In genomic region chr16:51243836-51244483, GRCh38 we compare ENCODE assay signal across 19 cellular contexts.
DNase-seq lines count a peak whose midpoint lies in the region; ATAC-seq and TF ChIP-seq lines count a peak whose summit lies in the region.
"Had no signal": no experiment of that assay in that cellular context is flagged by ENCODE, and none has a peak within 500 bp of the region (broad histone marks: within the 10 kb centered on the region; RNA-seq: fewer than 3 reads in every experiment).

No MANE protein-coding gene starts in this region.

- TF ChIP-seq CTCF in body of pancreas (IDR thresholded peaks at IDR 0.05), result no peak
- TF ChIP-seq CTCF in uterus (IDR thresholded peaks at IDR 0.05), result no peak
- no peak for TF ChIP-seq CTCF in GM20000 (IDR thresholded peaks at IDR 0.05; ENCODE audit: extremely low read depth, missing control alignments)
- no peak for TF ChIP-seq CTCF in PC-9 (conservative IDR thresholded peaks at IDR 0.05)

- no peaks in the 10 kb centered on the region for H3F3A ChIP-seq in PC-9 (ENCODE audit: insufficient read depth, low read depth)

- H3K4me3 ChIP-seq in body of pancreas, result no peak overlapping the region
- no peak overlapping the region for H3K4me3 ChIP-seq in uterus
- H3K4me3 ChIP-seq in PC-9, result no peak overlapping the region

- no peaks in the 10 kb centered on the region for H4K20me1 ChIP-seq in PC-9 (ENCODE audit: insufficient read depth)

- no peaks in the 10 kb centered on the region for H3K79me2 ChIP-seq in PC-9 (ENCODE audit: low read depth)

- H3K4me1 ChIP-seq in body of pancreas (peaks cover 14% of the 10 kb centered on the region), uterus (peaks cover 0 to 5% of the 10 kb centered on the region in 2 donors), PC-9 (replicated peaks; ENCODE audit: insufficient read depth) (no peaks in the 10 kb centered on the region)

- peak; percentile 87 for ATAC-seq in body of pancreas
- ATAC-seq in left colon, result peak; percentile 93
- ATAC-seq: CD8-positive, alpha-beta T cell; effector memory CD8-positive, alpha-beta T cell; natural killer cell; sciatic nerve; stimulated activated naive CD8-positive, alpha-beta T cell treated with anti-CD3 and anti-CD28 coated beads, Interleukin-15, Interleukin-2, amounts not matched to agents 100 U/mL and 50 U/mL, for 24 hours had no signal

- peak; percentile 4 for DNase-seq in NCI-H82 treated with DMSO at 0.1 percent for 48 hours (lab: John Stamatoyannopoulos, UW; ENCODE audit: unreplicated experiment)
- no peak for DNase-seq in NCI-H82 (lab: John Stamatoyannopoulos, UW)
- peak; percentile 50 to 61 (median 56) for DNase-seq in body of pancreas
- DNase-seq in left colon, result peak in 1 of 2 donors; percentile 15
- DNase-seq in uterus, result peak; percentile 23 to 54
- no peak for DNase-seq in GM20000 (ENCODE audit: low spot score)
- no peak for DNase-seq in PC-9
- no peak for DNase-seq in dermis blood vessel endothelial cell
- DNase-seq: activated CD4-positive, alpha-beta T cell treated with anti-CD3 and anti-CD28 coated beads, Interleukin-2, amount 50 U/mL, for 48 hours; CD8-positive, alpha-beta T cell; effector memory CD8-positive, alpha-beta T cell; GF-D8; glutamatergic neuron; natural killer cell; NCI-H1694 treated with DMSO at 0.1 percent for 48 hours; NCI-H69; SIG-M5; stimulated activated naive CD8-positive, alpha-beta T cell treated with anti-CD3 and anti-CD28 coated beads, Interleukin-15, Interleukin-2, amounts not matched to agents 100 U/mL and 50 U/mL, for 24 hours had no signal

- H2AFZ ChIP-seq in PC-9, result no peak overlapping the region

- H3K36me3 ChIP-seq in body of pancreas (replicated peaks in 1 of 2; ENCODE audit: insufficient read depth in 1 of 2, low read depth in 2 of 2) (no peaks in the 10 kb centered on the region), uterus (no peaks in the 10 kb centered on the region), PC-9 (ENCODE audit: low read depth) (no peaks in the 10 kb centered on the region)

- CTCF ChIA-PET in PC-9 (lab: Charles Lee), result no interaction called here

- BruUV-seq in PC-9 (replicated peaks; lab: Mats Ljungman, UMichigan), result no TSS peak

- TF ChIP-seq POLR2A in body of pancreas (IDR thresholded peaks at IDR 0.05) (no peak), uterus (IDR thresholded peaks at IDR 0.05) (no peak)

- intact Hi-C loops in body of pancreas (cut with DNase I), result no loop called here
- intact Hi-C loops in left colon (cut with DNase I, micrococcal nuclease), result no loop called here
- intact Hi-C loops in uterus (cut with DNase I; ENCODE audit: low total_unique reads), result no loop called here
- intact Hi-C loops in PC-9 (cut with micrococcal nuclease; ENCODE audit: unreplicated experiment), result no loop called here

- H3K27ac ChIP-seq in body of pancreas (no peak overlapping the region), uterus (peak overlapping the region; percentile 72 to 76), PC-9 (no peak overlapping the region)

- H3K27me3 ChIP-seq in body of pancreas (peaks cover 0 to 28% of the 10 kb centered on the region in 2 donors), uterus (no peaks in the 10 kb centered on the region), PC-9 (ENCODE audit: insufficient read depth, low read depth) (peaks cover 32% of the 10 kb centered on the region; the same call in 1 of the 2 replicates)

- 3 to 13% methylated on average over 12 of the region's 12 CpGs for WGBS in body of pancreas, 2 donors

- no peak overlapping the region for H3K4me2 ChIP-seq in PC-9

- POLR2A ChIA-PET in PC-9 (lab: Charles Lee; ENCODE audit: unreplicated experiment), result no interaction called here

- no peaks in the 10 kb centered on the region for H3K9me3 ChIP-seq in body of pancreas
- H3K9me3 ChIP-seq in uterus, result no peaks in the 10 kb centered on the region
- no peaks in the 10 kb centered on the region for H3K9me3 ChIP-seq in PC-9 (ENCODE audit: insufficient read depth, low read depth)

- H3K9me2 ChIP-seq in PC-9 (ENCODE audit: insufficient read depth), result no peaks in the 10 kb centered on the region

Comparison
In these comparisons a context has a peak if more than half of its experiments do, and no peak if none do; other contexts are left out.
1. DNase-seq: peak in NCI-H82 treated with DMSO at 0.1 percent for 48 hours (single experiment), body of pancreas (4 of 4) and uterus (2 of 2); none in NCI-H82 (single experiment), GM20000 (single experiment), PC-9 (0 of 2) and dermis blood vessel endothelial cell (single experiment).
2. H3K27ac ChIP-seq: peak in uterus (2 of 2); none in body of pancreas (0 of 4) and PC-9 (single experiment).